Comparison of ENCODE assay signal across 25 cellular contexts in the genomic region with DNA sequence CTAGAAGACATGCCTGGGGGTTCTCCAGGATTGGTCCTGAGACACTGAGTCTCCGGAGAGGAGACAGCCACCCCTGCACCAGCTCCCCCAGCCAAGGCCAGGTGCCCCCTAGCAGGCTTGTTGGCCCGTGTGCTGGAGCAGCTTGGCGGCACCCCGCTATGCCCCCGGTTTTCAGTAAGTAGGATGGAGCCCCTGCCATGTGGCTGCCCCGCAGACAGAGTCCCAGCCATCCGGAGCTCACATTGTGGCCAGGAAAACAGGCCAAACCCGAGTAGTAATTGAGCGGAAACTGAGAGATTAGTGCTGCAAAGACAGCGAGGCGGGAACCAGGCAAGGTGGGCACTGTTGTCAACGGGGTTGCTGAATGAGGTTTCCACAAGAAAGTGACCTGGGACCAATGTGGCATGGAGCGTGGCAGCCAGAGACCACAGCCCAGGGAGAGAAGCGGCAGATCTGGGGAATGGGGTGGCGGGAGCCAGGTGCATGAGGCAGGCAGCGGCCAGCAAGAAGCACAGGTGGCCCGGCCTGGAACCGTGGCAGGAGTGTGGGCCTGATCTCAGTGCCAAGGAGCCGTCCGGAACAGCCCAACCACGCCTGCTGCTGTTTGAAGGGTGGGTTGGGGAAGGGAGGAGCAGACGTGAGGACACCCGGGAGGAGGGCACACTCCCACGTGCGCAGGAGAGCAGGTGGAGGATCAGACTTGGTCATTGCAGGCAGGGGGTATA.
"Had no signal": no experiment of that assay in that cellular context is flagged by ENCODE, and none has a peak within 500 bp of the region (broad histone marks: within the 10 kb centered on the region; RNA-seq: fewer than 3 reads in every experiment).

No MANE protein-coding gene starts in this region.

- H3K27me3 ChIP-seq: ascending aorta, body of pancreas, MG63, Peyer's patch had no signal

- H3K9me3 Mint-ChIP-seq: activated CD4-positive, alpha-beta memory T cell treated with anti-CD3 and anti-CD28 coated beads for 36 hours; activated CD4-positive, alpha-beta T cell treated with anti-CD3 and anti-CD28 coated beads, Interleukin-2, amount 10 ng/mL, durations not matched to agents 24 days and 14 days; activated naive CD4-positive, alpha-beta T cell treated with anti-CD3 and anti-CD28 coated beads, Interleukin-2, amount 50 U/mL, for 72 hours; activated naive CD8-positive, alpha-beta T cell treated with anti-CD3 and anti-CD28 coated beads, Interleukin-2, amount 50 U/mL, for 24 hours; activated T-cell treated with anti-CD3 and anti-CD28 coated beads, Interleukin-2, amount 50 U/mL, for 4 hours; central memory CD8-positive, alpha-beta T cell; T-helper 1 cell treated with Interleukin-12 subunit alpha and Interleukin-12 subunit beta and Interleukin-4 antibody, amounts not matched to agents 30 μg/mL and 1 μg/mL, for 36 hours; WTC11 had no signal

- ATAC-seq: activated naive CD4-positive, alpha-beta T cell treated with anti-CD3 and anti-CD28 coated beads, Interleukin-2, amount 50 U/mL, for 72 hours; activated naive CD8-positive, alpha-beta T cell treated with anti-CD3 and anti-CD28 coated beads, Interleukin-2, amount 50 U/mL, for 24 hours; activated T-cell treated with anti-CD3 and anti-CD28 coated beads, Interleukin-2, amount 50 U/mL, for 4 hours; body of pancreas; WTC11 had no signal

- H3K4me1 ChIP-seq: ascending aorta, body of pancreas, Peyer's patch had no signal

- DNase-seq: activated CD4-positive, alpha-beta memory T cell treated with anti-CD3 and anti-CD28 coated beads for 36 hours; activated CD4-positive, alpha-beta T cell treated with anti-CD3 and anti-CD28 coated beads, Interleukin-2, amount 10 ng/mL, durations not matched to agents 24 days and 14 days; activated CD4-positive, CD25-positive, alpha-beta regulatory T cell treated with anti-CD3 and anti-CD28 coated beads, Interleukin-2, amount 50 U/mL, for 72 hours; activated CD8-positive, alpha-beta memory T cell treated with anti-CD3 and anti-CD28 coated beads for 24 hours; activated effector memory CD4-positive, alpha-beta T cell treated with anti-CD3 and anti-CD28 coated beads, Interleukin-2, amount 50 U/mL, for 16 hours; activated naive CD4-positive, alpha-beta T cell treated with Interleukin-2 at 50 U/mL for 16 hours; activated naive CD8-positive, alpha-beta T cell treated with anti-CD3 and anti-CD28 coated beads, Interleukin-2, amount 50 U/mL, for 24 hours; activated T-cell treated with anti-CD3 and anti-CD28 coated beads, Interleukin-2, amount 50 U/mL, for 4 hours; amniotic stem cell; body of pancreas; MG63; MV-4-11; NCI-H1092 treated with DMSO at 0.1 percent for 48 hours; NCI-H1436; NCI-H187 treated with DMSO at 0.1 percent for 48 hours; NCI-H2081 treated with DMSO at 0.1 percent for 48 hours; NCI-H526 treated with DMSO at 0.1 percent for 48 hours; Peyer's patch; SHP77 treated with DMSO at 0.1 percent for 48 hours had no signal

- H3K27ac Mint-ChIP-seq: activated CD4-positive, alpha-beta memory T cell treated with anti-CD3 and anti-CD28 coated beads for 36 hours; activated CD4-positive, alpha-beta T cell treated with anti-CD3 and anti-CD28 coated beads, Interleukin-2, amount 10 ng/mL, durations not matched to agents 24 days and 14 days; activated naive CD4-positive, alpha-beta T cell treated with anti-CD3 and anti-CD28 coated beads, Interleukin-2, amount 50 U/mL, for 72 hours; activated naive CD8-positive, alpha-beta T cell treated with anti-CD3 and anti-CD28 coated beads, Interleukin-2, amount 50 U/mL, for 24 hours; T-helper 1 cell treated with Interleukin-12 subunit alpha and Interleukin-12 subunit beta and Interleukin-4 antibody, amounts not matched to agents 30 μg/mL and 1 μg/mL, for 36 hours had no signal

- H3K4me3 ChIP-seq: ascending aorta, body of pancreas, MG63, Peyer's patch had no signal

- H3K4me3 Mint-ChIP-seq: activated CD4-positive, alpha-beta memory T cell treated with anti-CD3 and anti-CD28 coated beads for 36 hours; activated CD4-positive, alpha-beta T cell treated with anti-CD3 and anti-CD28 coated beads, Interleukin-2, amount 10 ng/mL, durations not matched to agents 24 days and 14 days; activated naive CD8-positive, alpha-beta T cell treated with anti-CD3 and anti-CD28 coated beads, Interleukin-2, amount 50 U/mL, for 24 hours; activated T-cell treated with anti-CD3 and anti-CD28 coated beads, Interleukin-2, amount 50 U/mL, for 4 hours; central memory CD8-positive, alpha-beta T cell; T-helper 1 cell treated with Interleukin-12 subunit alpha and Interleukin-12 subunit beta and Interleukin-4 antibody, amounts not matched to agents 30 μg/mL and 1 μg/mL, for 36 hours; WTC11 had no signal

- H3K36me3 ChIP-seq: ascending aorta, MG63, Peyer's patch had no signal

- H3K4me1 Mint-ChIP-seq: activated CD4-positive, alpha-beta T cell treated with anti-CD3 and anti-CD28 coated beads, Interleukin-2, amount 10 ng/mL, durations not matched to agents 24 days and 14 days; activated naive CD8-positive, alpha-beta T cell treated with anti-CD3 and anti-CD28 coated beads, Interleukin-2, amount 50 U/mL, for 24 hours; central memory CD8-positive, alpha-beta T cell had no signal

- H3K27ac ChIP-seq: ascending aorta, body of pancreas, Peyer's patch, RWPE1 had no signal

- H3K36me3 Mint-ChIP-seq: activated CD4-positive, alpha-beta memory T cell treated with anti-CD3 and anti-CD28 coated beads for 36 hours; activated naive CD4-positive, alpha-beta T cell treated with anti-CD3 and anti-CD28 coated beads, Interleukin-2, amount 50 U/mL, for 72 hours; WTC11 had no signal

- H3K9me3 ChIP-seq: ascending aorta, body of pancreas, MG63, Peyer's patch had no signal
